8 cellular contexts compared by ENCODE assay signal in the genomic region with DNA sequence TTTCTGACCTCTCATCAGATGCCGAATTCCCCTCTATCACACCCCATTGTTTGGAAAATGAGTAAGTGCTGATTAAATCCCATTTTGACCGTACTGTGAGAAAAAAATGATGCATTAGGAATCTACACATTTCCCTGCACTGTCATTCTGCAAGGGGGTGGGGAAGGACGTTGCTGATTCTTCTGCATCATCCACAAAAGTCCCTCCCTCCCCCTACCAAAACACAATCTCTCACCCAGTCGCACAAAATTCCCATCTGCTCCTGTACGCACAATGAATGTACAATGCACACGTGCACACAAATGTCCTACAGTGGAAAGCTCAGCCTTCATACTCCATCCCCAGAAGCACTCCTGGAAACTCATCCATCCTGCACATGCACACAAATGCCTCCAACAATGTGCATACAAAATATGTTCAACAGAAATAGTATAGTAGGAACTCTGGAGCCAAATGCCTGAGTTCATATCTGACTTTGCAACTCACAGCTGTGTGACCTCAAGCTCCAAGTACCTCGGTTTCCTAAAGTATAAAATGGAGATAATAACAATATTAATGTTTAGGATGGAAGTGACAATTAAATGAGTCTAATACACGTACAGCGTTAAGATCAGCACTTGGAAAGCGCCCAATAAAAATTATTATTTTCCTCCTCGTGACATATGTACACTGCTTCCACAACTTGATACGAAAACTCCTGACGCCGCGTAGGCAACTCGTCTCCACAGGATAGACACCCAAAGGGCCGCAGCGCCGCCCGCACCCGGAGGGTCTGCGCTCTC. TPM values are rescaled to one million over a fixed set of nuclear protein-coding genes. Genes with fewer than 3 reads are reported as not detected.
DNase-seq lines count a peak whose midpoint lies in the region; ATAC-seq, FAIRE-seq and TF ChIP-seq lines count a peak whose summit lies in the region.

No MANE protein-coding gene starts in this region.

- SMC1A ChIA-PET in GM12878 (lab: Charles Lee; ENCODE audit: uncharacterized antibody, unreplicated experiment), result interaction anchor here (0.6 to 4.4 kb wide), 14 partner anchors 10 to 159 kb away, joined by 3 to 26 read pairs (median 6); no protein-coding TSS in a partner anchor

- no peak for TF ChIP-seq RAD21 in GM12878 (IDR thresholded peaks at IDR 0.05; ENCODE audit: insufficient read depth, low read depth, low read length)

- H3K4me3 ChIP-seq in NB4 (ENCODE audit: low read depth, low read length) (peak overlapping the region; percentile 89), GM12878 (peak overlapping the region; percentile 89), right lobe of liver (peak overlapping the region; percentile 65 to 96 (median 92))

- H3K27ac ChIP-seq in GM12878 (ENCODE audit: control insufficient read depth, insufficient read depth), result peak overlapping the region; percentile 90
- H3K27ac ChIP-seq in right lobe of liver, result peak overlapping the region; percentile 96 to 99 (median 99)
- peak overlapping the region; percentile 96 for H3K27ac ChIP-seq in temporal lobe (ENCODE audit: low read depth, low read length)

- peaks cover 98% of the 10 kb centered on the region for H3K79me2 ChIP-seq in GM12878 (ENCODE audit: control insufficient read depth, insufficient read depth, low read length)

- intact Hi-C loops in GM12878 (cut with micrococcal nuclease; ENCODE audit: unreplicated experiment), result loop anchor here (2.0 to 5.0 kb wide), 4 partner anchors 19 to 132 kb away; a partner anchor contains a TSS
- intact Hi-C loops in right lobe of liver (cut with DNase I), result no loop called here

- RAD21 ChIA-PET in GM12878 (lab: Charles Lee; ENCODE audit: unreplicated experiment), result interaction anchor here (1.0 to 8.5 kb wide), 6 partner anchors 10 to 83 kb away, joined by 4 to 94 read pairs (median 6); no protein-coding TSS in a partner anchor

- H2AFZ ChIP-seq in GM12878 (ENCODE audit: control insufficient read depth, low read depth, low read length), result no peak overlapping the region

- TF ChIP-seq CTCF in NB4 (IDR thresholded peaks at IDR 0.05; ENCODE audit: low read depth, low read length) (no peak), GM12878 (IDR thresholded peaks at IDR 0.05 in 2 of 3, conservative IDR thresholded peaks at IDR 0.05 in 1 of 3; ENCODE audit: control insufficient read depth in 2 of 3, extremely low read depth in 1 of 3, insufficient read depth in 1 of 3, low read depth in 3 of 3, low read length in 3 of 3) (no peak), right lobe of liver (IDR thresholded peaks at IDR 0.05) (no peak)

- TF ChIP-seq POLR2A in NB4 (IDR thresholded peaks at IDR 0.05; ENCODE audit: extremely low read depth, insufficient read length) (no peak), GM12878 (IDR thresholded peaks at IDR 0.05; ENCODE audit: low read depth, low read length) (no peak), right lobe of liver (IDR thresholded peaks at IDR 0.05) (no peak)

- in situ Hi-C loops in GM12878 (cut with MboI), result no loop called here
- in situ Hi-C loops in KBM-7 (cut with MboI; ENCODE audit: low pct_unique_long_range_greater_than_20kb, low sequenced_read_pairs), result no loop called here

- H3K36me3 ChIP-seq in GM12878 (ENCODE audit: control insufficient read depth in 2 of 2, insufficient read depth in 2 of 2, low read length in 1 of 2) (peaks cover 6 to 31% of the 10 kb centered on the region in 2 experiments), right lobe of liver (no peaks in the 10 kb centered on the region)

- H3K4me2 ChIP-seq in GM12878 (ENCODE audit: control insufficient read depth, insufficient read depth), result peak overlapping the region; percentile 100

- FAIRE-seq in GM12878 (lab: Jason Lieb, UNC), result no peak

- ATAC-seq in GM12878, result no peak
- peak in 1 of 4 donors; percentile 5 for ATAC-seq in right lobe of liver
- no peak for ATAC-seq in GM18502 (IDR thresholded peaks at IDR 0.05; ENCODE audit: poor library complexity, unreplicated experiment)

- peaks cover 17% of the 10 kb centered on the region for H4K20me1 ChIP-seq in GM12878 (ENCODE audit: control insufficient read depth, insufficient read depth)

- CTCF ChIA-PET in GM12878 (lab: Yijun Ruan, JAX), result interaction anchor here (1.1 to 7.5 kb wide), 6 partner anchors 11 to 85 kb away, joined by 4 to 60 read pairs (median 9); no protein-coding TSS in a partner anchor

- TF ChIP-seq EP300 in GM12878 (IDR thresholded peaks at IDR 0.05; ENCODE audit: borderline replicate concordance in 1 of 2, control insufficient read depth in 1 of 2, low read depth in 2 of 2, low read length in 2 of 2), result no peak

- WGBS in GM12878 (ENCODE audit: insufficient coverage, insufficient replicate concordance, low lambda C conversion rate, missing lambda C conversion rate), result under 1% methylated on average over 16 of the region's 22 CpGs
- WGBS in right lobe of liver (ENCODE audit: insufficient coverage, low coverage, low lambda C conversion rate, missing lambda C conversion rate), result under 1% methylated on average over 16 of the region's 22 CpGs

- peaks cover 41% of the 10 kb centered on the region for H3K4me1 ChIP-seq in GM12878 (ENCODE audit: control insufficient read depth, insufficient read depth, low read length)
- peaks cover 0 to 61% (median 31%) of the 10 kb centered on the region in 4 donors for H3K4me1 ChIP-seq in right lobe of liver

- H3K9ac ChIP-seq in GM12878 (ENCODE audit: control insufficient read depth, insufficient read depth, low read length), result peak overlapping the region; percentile 93

- POLR2A ChIA-PET in GM12878 (lab: Charles Lee), result interaction anchor here (0.5 to 14.3 kb wide), 9 partner anchors 10 to 177 kb away, joined by 3 to 222 read pairs (median 12); no protein-coding TSS in a partner anchor

- TSS peak; percentile 32 for BruUV-seq in GM12878 (replicated peaks; lab: Mats Ljungman, UMichigan)

- peak; percentile 11 for DNase-seq in NCI-H2107 treated with DMSO at 0.1 percent for 48 hours (lab: John Stamatoyannopoulos, UW; ENCODE audit: unreplicated experiment)
- DNase-seq in NCI-H2107 (lab: John Stamatoyannopoulos, UW), result no peak
- peak; percentile 28 for DNase-seq in NB4 (ENCODE audit: low read depth)
- no peak for DNase-seq in GM12878 (ENCODE audit: low read depth, low spot score)
- no peak for DNase-seq in right lobe of liver
- no peak for DNase-seq in KBM-7

- no peaks in the 10 kb centered on the region for H3K27me3 ChIP-seq in GM12878 (replicated peaks in 1 of 2; ENCODE audit: control insufficient read depth in 2 of 2, insufficient read depth in 2 of 2, low read length in 1 of 2)
- no peaks in the 10 kb centered on the region for H3K27me3 ChIP-seq in right lobe of liver

- H3K9me3 ChIP-seq in GM12878 (replicated peaks; ENCODE audit: control insufficient read depth, insufficient read depth, low read length) (no peaks in the 10 kb centered on the region; the same call in 2 of the 3 replicates), right lobe of liver (no peaks in the 10 kb centered on the region)

TF ChIP-seq in GM12878, 131 proteins besides CTCF, POLR2A, EP300 and RAD21 (continues in another document):
- peak; percentile 42 to 62; a peak in 2 of 4 replicates for TF ChIP-seq BHLHE40 (IDR thresholded peaks at IDR 0.05; ENCODE audit: borderline replicate concordance in 1 of 2, low read depth in 2 of 2, low read length in 1 of 2)
- 0 out of 2 replicates have a peak, but pooled peaks have one; percentile 14 for TF ChIP-seq POLR2AphosphoS2 (IDR thresholded peaks at IDR 0.05; ENCODE audit: low read depth, low read length)

RNA-seq across cellular contexts. Expression of a gene that starts 0.8 kb away (rescaled TPM):
- 372 and 425 TPM in 2 replicates for total RNA-seq in GM12878 (2013; cell fraction: nucleolus; rRNA removed)
- total RNA-seq in GM12878 (2014; rRNA removed) (203 and 223 TPM in 2 replicates), GM12878 (2014; rRNA removed; fragmentation: Illumina TruSeq; extraction: Trizol) (147 and 148 TPM in 2 replicates), GM12878 (2021) (279 and 289 TPM in 2 replicates), right lobe of liver (100 to 1,000 TPM in 1 of 6 experiments, 10 to 100 TPM in 5; 70.1 to 155 (median 79.1) TPM), temporal lobe (17.9 TPM)
- 132 TPM for polyA plus RNA-seq in GM12878 (2011; ENCODE audit: low read depth)
- polyA plus RNA-seq in GM12878 (2011; rRNA removed) (156 and 178 TPM in 2 replicates), GM12878 (2014; fragmentation: Illumina TruSeq; extraction: Trizol) (107 and 151 TPM in 2 replicates), GM12878 (2014; fragmentation: Nextera tagmentation; extraction: Ambion mirVana) (10 to 100 TPM in 1 of 2 experiments, 1 to 10 TPM in 1; 4.4 to 13.7 TPM), GM12878 (2014; rRNA removed) (199 and 200 TPM in 2 replicates), GM12878 (2016; fragmentation: Nextera tagmentation; extraction: Ambion mirVana) (100 to 1,000 TPM; 112 to 117 TPM)
- polyA plus RNA-seq in GM12878 (2011; cell fraction: cytosol; rRNA removed), result 190 and 206 TPM in 2 replicates
- 272 and 287 TPM in 2 replicates for polyA plus RNA-seq in GM12878 (2011; cell fraction: nucleus; rRNA removed)
- 262 and 278 TPM in 2 replicates for polyA plus RNA-seq in GM12878 (2012)
- polyA minus RNA-seq in GM12878 (2011; rRNA and poly(A)+ RNA removed), result 245 and 345 TPM in 2 replicates
- polyA minus RNA-seq in GM12878 (2011; cell fraction: cytosol; rRNA and poly(A)+ RNA removed), result 117 and 134 TPM in 2 replicates
- 165 and 259 TPM in 2 replicates for polyA minus RNA-seq in GM12878 (2011; cell fraction: nucleus; rRNA and poly(A)+ RNA removed)

RNA-seq across cellular contexts. Expression of a gene that starts 59.6 kb away (rescaled TPM):
- not detected in 2 replicates for total RNA-seq in GM12878 (2013; cell fraction: nucleolus; rRNA removed)
- 0.22 TPM in 1 of 2 replicates, not detected in the other for total RNA-seq in GM12878 (2014; rRNA removed)
- total RNA-seq in GM12878 (2014; rRNA removed; fragmentation: Illumina TruSeq; extraction: Trizol), result not detected in 2 replicates
- 0.38 and 0.45 TPM in 2 replicates for total RNA-seq in GM12878 (2021)
- 0.37 TPM for polyA plus RNA-seq in GM12878 (2011; ENCODE audit: low read depth)
- 0.04 TPM in 1 of 2 replicates, not detected in the other for polyA plus RNA-seq in GM12878 (2011; rRNA removed)
- 0.07 TPM in 1 of 2 replicates, not detected in the other for polyA plus RNA-seq in GM12878 (2011; cell fraction: cytosol; rRNA removed)
- polyA plus RNA-seq in GM12878 (2011; cell fraction: nucleus; rRNA removed), result not detected in 2 replicates
- 0.81 and 1.3 TPM in 2 replicates for polyA plus RNA-seq in GM12878 (2012)
- polyA plus RNA-seq in GM12878 (2014; fragmentation: Illumina TruSeq; extraction: Trizol), result 0.09 and 0.19 TPM in 2 replicates
- under 1 TPM in 1 of 2 experiments, not detected in 1; 0.15 TPM for polyA plus RNA-seq in GM12878 (2014; fragmentation: Nextera tagmentation; extraction: Ambion mirVana)
- 0.12 and 0.32 TPM in 2 replicates for polyA plus RNA-seq in GM12878 (2014; rRNA removed)
- 1 to 10 TPM in 1 of 2 experiments, under 1 TPM in 1; 0.91 to 1.0 TPM for polyA plus RNA-seq in GM12878 (2016; fragmentation: Nextera tagmentation; extraction: Ambion mirVana)
- not detected in 2 replicates for polyA minus RNA-seq in GM12878 (2011; rRNA and poly(A)+ RNA removed)
- polyA minus RNA-seq in GM12878 (2011; cell fraction: cytosol; rRNA and poly(A)+ RNA removed), result not detected in 2 replicates
- not detected in 2 replicates for polyA minus RNA-seq in GM12878 (2011; cell fraction: nucleus; rRNA and poly(A)+ RNA removed)
- 100 to 1,000 TPM; 192 to 869 (median 343) TPM for total RNA-seq in right lobe of liver
- 29.7 TPM for total RNA-seq in temporal lobe

Comparison
In these comparisons a context has a peak if more than half of its experiments do, and no peak if none do; other contexts are left out.
1. DNase-seq: peak in NCI-H2107 treated with DMSO at 0.1 percent for 48 hours (single experiment) and NB4 (single experiment); none in NCI-H2107 (single experiment), GM12878 (single experiment), right lobe of liver (0 of 3) and KBM-7 (single experiment).
2. RNA of a gene that starts 59.6 kb away (total RNA-seq): 192 to 869 TPM in right lobe of liver and 29.7 TPM in temporal lobe (single experiment); 0.22 to 0.45 TPM in GM12878; every median in the first group is over 10 times any median in the second.
3. Peak in every context shown above with its lines, with median percentiles within 50 percentile points of each other: H3K4me3 ChIP-seq and H3K27ac ChIP-seq.